Comparison of ENCODE assay signal across 22 cellular contexts in genomic region chr2:195538937-195539336, GRCh38.
DNase-seq lines count a peak whose midpoint lies in the region; ATAC-seq lines count a peak whose summit lies in the region.
"Had no signal": no experiment of that assay in that cellular context is flagged by ENCODE, and none has a peak within 500 bp of the region (broad histone marks: within the 10 kb centered on the region; RNA-seq: fewer than 3 reads in every experiment).

No MANE protein-coding gene starts in this region.

- H3K27ac Mint-ChIP-seq in activated CD4-positive, alpha-beta T cell treated with anti-CD3 and anti-CD28 coated beads for 36 hours = peak overlapping the region; percentile 82
- H3K27ac Mint-ChIP-seq in CD8-positive, alpha-beta memory T cell = peak overlapping the region in 2 of 8 donors; percentile 21 to 25
- H3K27ac Mint-ChIP-seq in activated CD4-positive, alpha-beta memory T cell treated with anti-CD3 and anti-CD28 coated beads for 36 hours = peak overlapping the region; percentile 90
- peak overlapping the region; percentile 37 for H3K27ac Mint-ChIP-seq in dendritic cell treated with granulocyte-macrophage colony-stimulating factor and Interleukin-4, amounts not matched to agents 40 ng/mL and 50 ng/mL, for 4 days
- H3K27ac Mint-ChIP-seq: GM23338 had no signal

- H3K27ac ChIP-seq in CD8-positive, alpha-beta memory T cell (ENCODE audit: low read depth, low read length) = no peak overlapping the region
- H3K27ac ChIP-seq: colonic mucosa, lower lobe of right lung, tibial nerve had no signal

- H3K36me3 ChIP-seq in CD8-positive, alpha-beta memory T cell (ENCODE audit: insufficient read depth, low read length) = no peaks in the 10 kb centered on the region
- H3K36me3 ChIP-seq: colonic mucosa, lower lobe of right lung, tibial nerve had no signal

- peak; percentile 43 for DNase-seq in activated CD4-positive, alpha-beta T cell treated with anti-CD3 and anti-CD28 coated beads for 36 hours
- no peak for DNase-seq in activated CD4-positive, alpha-beta T cell treated with anti-CD3 and anti-CD28 coated beads for 1 hour
- DNase-seq in CD8-positive, alpha-beta memory T cell = no peak
- DNase-seq in activated CD4-positive, alpha-beta memory T cell treated with anti-CD3 and anti-CD28 coated beads for 36 hours = peak; percentile 53
- DNase-seq in DMS79 (lab: John Stamatoyannopoulos, UW) = no peak
- DNase-seq: activated CD4-positive, CD25-positive, alpha-beta regulatory T cell treated with anti-CD3 and anti-CD28 coated beads, Interleukin-2, amount 50 U/mL, for 72 hours; AML-193; Caco-2; colonic mucosa; lower lobe of right lung; NCI-H1092 treated with DMSO at 0.1 percent for 48 hours; NCI-H2029; NCI-H2227 treated with DMSO at 0.1 percent for 48 hours; retina; stimulated activated naive CD4-positive, alpha-beta T cell treated with Interleukin-2 at 50 U/mL for 16 hours had no signal

- peaks cover 19% of the 10 kb centered on the region for H3K9me3 Mint-ChIP-seq in activated CD4-positive, alpha-beta T cell treated with anti-CD3 and anti-CD28 coated beads for 36 hours (ENCODE audit: low read depth)
- peaks cover 0 to 4% (median 0%) of the 10 kb centered on the region in 5 donors for H3K9me3 Mint-ChIP-seq in CD8-positive, alpha-beta memory T cell
- H3K9me3 Mint-ChIP-seq in activated CD4-positive, alpha-beta memory T cell treated with anti-CD3 and anti-CD28 coated beads for 36 hours = peaks cover 6% of the 10 kb centered on the region
- H3K9me3 Mint-ChIP-seq in dendritic cell treated with granulocyte-macrophage colony-stimulating factor and Interleukin-4, amounts not matched to agents 40 ng/mL and 50 ng/mL, for 4 days = peaks cover 11% of the 10 kb centered on the region
- H3K9me3 Mint-ChIP-seq: GM23338 had no signal

- CTCF ChIA-PET in activated CD4-positive, alpha-beta T cell treated with anti-CD3 and anti-CD28 coated beads for 36 hours (lab: Charles Lee) = interaction anchor here (1.6 kb wide), 1 partner anchor 17 kb away, joined by 4 read pairs; no protein-coding TSS in a partner anchor
- CTCF ChIA-PET in CD8-positive, alpha-beta memory T cell (lab: Charles Lee) = interaction anchor here (1.2 to 4.1 kb wide), 2 partner anchors 37 to 41 kb away, joined by 4 to 12 read pairs; no protein-coding TSS in a partner anchor
- CTCF ChIA-PET in activated CD4-positive, alpha-beta memory T cell treated with anti-CD3 and anti-CD28 coated beads for 36 hours (lab: Charles Lee) = interaction anchor here (1.8 to 8.7 kb wide), 2 partner anchors 22 to 121 kb away, joined by 5 to 60 read pairs; no protein-coding TSS in a partner anchor

- peak overlapping the region; percentile 11 for H3K4me3 ChIP-seq in CD8-positive, alpha-beta memory T cell (ENCODE audit: low read length)
- H3K4me3 ChIP-seq: colonic mucosa, GM23338, lower lobe of right lung, smooth muscle cell, tibial nerve had no signal

- peaks cover 85% of the 10 kb centered on the region for H3K4me1 Mint-ChIP-seq in activated CD4-positive, alpha-beta T cell treated with anti-CD3 and anti-CD28 coated beads for 36 hours
- peaks cover 73 to 93% (median 91%) of the 10 kb centered on the region in 3 donors for H3K4me1 Mint-ChIP-seq in CD8-positive, alpha-beta memory T cell
- peaks cover 83% of the 10 kb centered on the region for H3K4me1 Mint-ChIP-seq in activated CD4-positive, alpha-beta memory T cell treated with anti-CD3 and anti-CD28 coated beads for 36 hours (ENCODE audit: low read depth)
- H3K4me1 Mint-ChIP-seq in dendritic cell treated with granulocyte-macrophage colony-stimulating factor and Interleukin-4, amounts not matched to agents 40 ng/mL and 50 ng/mL, for 4 days (ENCODE audit: low read depth) = peaks cover 70% of the 10 kb centered on the region

- H3K9me3 ChIP-seq in CD8-positive, alpha-beta memory T cell (ENCODE audit: low read length) = no peaks in the 10 kb centered on the region
- H3K9me3 ChIP-seq: Caco-2, colonic mucosa, lower lobe of right lung, tibial nerve had no signal

- H3K36me3 Mint-ChIP-seq in activated CD4-positive, alpha-beta T cell treated with anti-CD3 and anti-CD28 coated beads for 36 hours (ENCODE audit: low read depth) = peaks cover 16% of the 10 kb centered on the region
- peaks cover 0 to 7% (median 3%) of the 10 kb centered on the region in 3 donors for H3K36me3 Mint-ChIP-seq in CD8-positive, alpha-beta memory T cell
- H3K36me3 Mint-ChIP-seq in activated CD4-positive, alpha-beta memory T cell treated with anti-CD3 and anti-CD28 coated beads for 36 hours = peaks cover 28% of the 10 kb centered on the region
- H3K36me3 Mint-ChIP-seq in dendritic cell treated with granulocyte-macrophage colony-stimulating factor and Interleukin-4, amounts not matched to agents 40 ng/mL and 50 ng/mL, for 4 days (ENCODE audit: low read depth) = no peaks in the 10 kb centered on the region

- no peak for ATAC-seq in activated CD4-positive, alpha-beta T cell treated with anti-CD3 and anti-CD28 coated beads for 36 hours
- no peak for ATAC-seq in HG03342 (IDR thresholded peaks at IDR 0.05; ENCODE audit: unreplicated experiment)
- no peak for ATAC-seq in GM21526 (IDR thresholded peaks at IDR 0.05; ENCODE audit: low FRiP score, unreplicated experiment)
- ATAC-seq: GM23338, lower lobe of right lung, Right ventricle myocardium inferior had no signal

- no peaks in the 10 kb centered on the region for H3K27me3 Mint-ChIP-seq in activated CD4-positive, alpha-beta T cell treated with anti-CD3 and anti-CD28 coated beads for 36 hours
- H3K27me3 Mint-ChIP-seq in CD8-positive, alpha-beta memory T cell = no peaks in the 10 kb centered on the region
- H3K27me3 Mint-ChIP-seq in activated CD4-positive, alpha-beta memory T cell treated with anti-CD3 and anti-CD28 coated beads for 36 hours = no peaks in the 10 kb centered on the region
- H3K27me3 Mint-ChIP-seq in dendritic cell treated with granulocyte-macrophage colony-stimulating factor and Interleukin-4, amounts not matched to agents 40 ng/mL and 50 ng/mL, for 4 days = no peaks in the 10 kb centered on the region

- H3K27me3 ChIP-seq in CD8-positive, alpha-beta memory T cell (ENCODE audit: insufficient read depth, low read length, poor library complexity, severe bottlenecking) = no peaks in the 10 kb centered on the region
- H3K27me3 ChIP-seq: colonic mucosa, tibial nerve had no signal

- intact Hi-C loops in activated CD4-positive, alpha-beta T cell treated with anti-CD3 and anti-CD28 coated beads for 36 hours (cut with DNase I, micrococcal nuclease) = loop anchor here (10.0 kb wide), 1 partner anchor 636 kb away; the partner anchor contains the start of gene STK17B (in 2 of the 2)
- intact Hi-C loops in activated CD4-positive, alpha-beta memory T cell treated with anti-CD3 and anti-CD28 coated beads for 36 hours (cut with micrococcal nuclease) = loop anchor here (10.0 kb wide), 2 partner anchors 1666 to 1766 kb away; no protein-coding TSS in a partner anchor
- intact Hi-C loops in dendritic cell treated with granulocyte-macrophage colony-stimulating factor and Interleukin-4, amounts not matched to agents 40 ng/mL and 50 ng/mL, for 4 days (cut with micrococcal nuclease) = no loop called here

- H3K4me1 ChIP-seq in CD8-positive, alpha-beta memory T cell (ENCODE audit: insufficient read depth, low read length) = peaks cover 76% of the 10 kb centered on the region
- H3K4me1 ChIP-seq: Caco-2, colonic mucosa had no signal

- POLR2A ChIA-PET in activated CD4-positive, alpha-beta T cell treated with anti-CD3 and anti-CD28 coated beads for 36 hours (lab: Charles Lee) = interaction anchor here (1.0 kb wide), 1 partner anchor 20 kb away, joined by 3 read pairs; no protein-coding TSS in a partner anchor
- POLR2A ChIA-PET in CD8-positive, alpha-beta memory T cell (lab: Charles Lee) = no interaction called here
- POLR2A ChIA-PET in activated CD4-positive, alpha-beta memory T cell treated with anti-CD3 and anti-CD28 coated beads for 36 hours (lab: Charles Lee) = interaction anchor here (1.0 to 7.2 kb wide), 3 partner anchors 20 to 118 kb away, joined by 4 to 127 read pairs (median 6); partner anchors contain the start of gene SLC39A10

- H3K4me3 Mint-ChIP-seq in activated CD4-positive, alpha-beta T cell treated with anti-CD3 and anti-CD28 coated beads for 36 hours = no peak overlapping the region
- no peak overlapping the region for H3K4me3 Mint-ChIP-seq in CD8-positive, alpha-beta memory T cell
- H3K4me3 Mint-ChIP-seq in activated CD4-positive, alpha-beta memory T cell treated with anti-CD3 and anti-CD28 coated beads for 36 hours = no peak overlapping the region
- no peak overlapping the region for H3K4me3 Mint-ChIP-seq in dendritic cell treated with granulocyte-macrophage colony-stimulating factor and Interleukin-4, amounts not matched to agents 40 ng/mL and 50 ng/mL, for 4 days
- H3K4me3 Mint-ChIP-seq: GM23338 had no signal

Comparison
In these comparisons a context has a peak if more than half of its experiments do, and no peak if none do; other contexts are left out.
1. DNase-seq: peak in activated CD4-positive, alpha-beta T cell treated with anti-CD3 and anti-CD28 coated beads for 36 hours (single experiment) and activated CD4-positive, alpha-beta memory T cell treated with anti-CD3 and anti-CD28 coated beads for 36 hours (single experiment); none in activated CD4-positive, alpha-beta T cell treated with anti-CD3 and anti-CD28 coated beads for 1 hour (single experiment), CD8-positive, alpha-beta memory T cell (0 of 5) and DMS79 (single experiment).